ENCODE assay signal across 8 cellular contexts in genomic region chr1:37794372-37795339, GRCh38. TPM values are rescaled to one million over a fixed set of nuclear protein-coding genes. Genes with fewer than 3 reads are reported as not detected.
DNase-seq lines count a peak whose midpoint lies in the region; ATAC-seq and FAIRE-seq lines count a peak whose summit lies in the region.

No MANE protein-coding gene starts in this region.

- H3K9ac ChIP-seq in adipocyte (ENCODE audit: low read length), result no peak overlapping the region
- H3K9ac ChIP-seq in mesendoderm (ENCODE audit: low read length), result peak overlapping the region; percentile 56

- no peak for DNase-seq in activated CD4-positive, alpha-beta T cell treated with anti-CD3 and anti-CD28 coated beads for 36 hours
- no peak for DNase-seq in activated CD4-positive, alpha-beta T cell treated with anti-CD3 and anti-CD28 coated beads, Interleukin-2, amount 50 U/mL, for 1 hour
- DNase-seq in HTR-8/SVneo (ENCODE audit: insufficient read length, low spot score) (peak; percentile 34), adipocyte (ENCODE audit: low read depth) (peak; percentile 12), mesendoderm (peak; percentile 27)
- DNase-seq in stimulated activated CD4-positive, alpha-beta T cell treated with anti-CD3 and anti-CD28 coated beads, Interleukin-4, amount 100 ng/mL, for 4 hours, result no peak

- H3K4me3 ChIP-seq in adipocyte (ENCODE audit: low read length), result no peak overlapping the region
- peak overlapping the region; percentile 11 for H3K4me3 ChIP-seq in mesendoderm (ENCODE audit: low read length)

- FAIRE-seq in HTR-8/SVneo (lab: Jason Lieb, UNC), result no peak

- intact Hi-C loops in activated CD4-positive, alpha-beta T cell treated with anti-CD3 and anti-CD28 coated beads for 36 hours (cut with DNase I, micrococcal nuclease), result loop anchor here in 1 of 2 experiments (5.0 kb wide), 1 partner anchor 37 kb away; no protein-coding TSS in a partner anchor

- H3K79me1 ChIP-seq in mesendoderm (ENCODE audit: low read length), result no peaks in the 10 kb centered on the region

- H3K9me3 Mint-ChIP-seq in activated CD4-positive, alpha-beta T cell treated with anti-CD3 and anti-CD28 coated beads for 36 hours (ENCODE audit: low read depth), result no peaks in the 10 kb centered on the region

- H2BK120ac ChIP-seq in mesendoderm (ENCODE audit: low read depth, low read length), result no peak overlapping the region

- H3K23ac ChIP-seq in mesendoderm (ENCODE audit: low read length), result no peak overlapping the region

- ATAC-seq in activated CD4-positive, alpha-beta T cell treated with anti-CD3 and anti-CD28 coated beads for 36 hours, result no peak
- ATAC-seq in GM18861 (IDR thresholded peaks at IDR 0.05; ENCODE audit: unreplicated experiment), result no peak
- ATAC-seq in GM18858 (IDR thresholded peaks at IDR 0.05; ENCODE audit: unreplicated experiment), result no peak

- H3K4me1 Mint-ChIP-seq in activated CD4-positive, alpha-beta T cell treated with anti-CD3 and anti-CD28 coated beads for 36 hours, result peaks cover 14% of the 10 kb centered on the region

- peak overlapping the region; percentile 60 for H3K56ac ChIP-seq in mesendoderm (ENCODE audit: low read length)

- CTCF ChIA-PET in activated CD4-positive, alpha-beta T cell treated with anti-CD3 and anti-CD28 coated beads for 36 hours (lab: Charles Lee), result interaction anchor here (0.5 kb wide), 1 partner anchor 105 kb away, joined by 4 read pairs; a partner anchor contains a TSS

- H3K27ac Mint-ChIP-seq in activated CD4-positive, alpha-beta T cell treated with anti-CD3 and anti-CD28 coated beads for 36 hours, result no peak overlapping the region

- H3K27me3 Mint-ChIP-seq in activated CD4-positive, alpha-beta T cell treated with anti-CD3 and anti-CD28 coated beads for 36 hours, result peaks cover 24% of the 10 kb centered on the region

- H3K4me1 ChIP-seq in adipocyte (ENCODE audit: control insufficient read depth, insufficient read depth, low read length) (no peaks in the 10 kb centered on the region), mesendoderm (ENCODE audit: control insufficient read depth, low read depth, low read length) (peaks cover 2% of the 10 kb centered on the region)

- H3K36me3 ChIP-seq in adipocyte (ENCODE audit: control insufficient read depth, insufficient read depth, low read length, severe bottlenecking), result no peaks in the 10 kb centered on the region
- no peaks in the 10 kb centered on the region for H3K36me3 ChIP-seq in mesendoderm (ENCODE audit: control insufficient read depth, insufficient read depth, low read length)

- no peaks in the 10 kb centered on the region for H3K9me3 ChIP-seq in adipocyte (ENCODE audit: control insufficient read depth, low read length)

- H3K4me2 ChIP-seq in mesendoderm (ENCODE audit: low read length), result peak overlapping the region; percentile 50

- no CpG with 5 or more reads among the region's 59 CpGs for WGBS in mesendoderm (ENCODE audit: extremely low coverage, insufficient coverage, low lambda C conversion rate)

- H2BK15ac ChIP-seq in mesendoderm (replicated peaks; ENCODE audit: low read depth), result no peak overlapping the region

- H3K27me3 ChIP-seq in adipocyte (replicated peaks; ENCODE audit: control insufficient read depth, insufficient read depth, low read length) (peaks cover 30% of the 10 kb centered on the region), mesendoderm (ENCODE audit: insufficient read depth, low read length, poor library complexity) (no peaks in the 10 kb centered on the region)

- no peak overlapping the region for H2BK5ac ChIP-seq in mesendoderm (ENCODE audit: low read length)

- H2AK5ac ChIP-seq in mesendoderm (ENCODE audit: low read length), result no peak overlapping the region

- no peak overlapping the region for H4K5ac ChIP-seq in mesendoderm (ENCODE audit: low read length)

- POLR2A ChIA-PET in activated CD4-positive, alpha-beta T cell treated with anti-CD3 and anti-CD28 coated beads for 36 hours (lab: Charles Lee), result no interaction called here

- H3K18ac ChIP-seq in mesendoderm (ENCODE audit: low read length), result no peak overlapping the region

- H3K27ac ChIP-seq in mesendoderm (ENCODE audit: low read depth, low read length), result no peak overlapping the region

- H3K4me3 Mint-ChIP-seq in activated CD4-positive, alpha-beta T cell treated with anti-CD3 and anti-CD28 coated beads for 36 hours, result peak overlapping the region; percentile 60

- no peak overlapping the region for H4K8ac ChIP-seq in mesendoderm (ENCODE audit: low read depth, low read length)

- H3K4ac ChIP-seq in mesendoderm (ENCODE audit: low read depth, low read length), result no peak overlapping the region

- peaks cover 13% of the 10 kb centered on the region for H3K36me3 Mint-ChIP-seq in activated CD4-positive, alpha-beta T cell treated with anti-CD3 and anti-CD28 coated beads for 36 hours (ENCODE audit: low read depth)

- no peaks in the 10 kb centered on the region for H3K79me2 ChIP-seq in mesendoderm (ENCODE audit: control insufficient read depth, insufficient read depth, low read length)

RNA-seq across cellular contexts. Expression of gene MANEAL, which starts 1.0 kb away (rescaled TPM):
- 1 to 10 TPM; 1.0 TPM for total RNA-seq in activated CD4-positive, alpha-beta T cell treated with anti-CD3 and anti-CD28 coated beads for 36 hours
- 9.1 TPM for polyA plus RNA-seq in mesendoderm (2013, experiment 1 of 2)
- 9.3 TPM for polyA plus RNA-seq in mesendoderm (2013, experiment 2 of 2)

RNA-seq across cellular contexts. Expression of gene C1orf122, which starts 12.9 kb away (rescaled TPM):
- 10 to 100 TPM; 10.8 to 17.9 TPM for total RNA-seq in activated CD4-positive, alpha-beta T cell treated with anti-CD3 and anti-CD28 coated beads for 36 hours
- 44.9 TPM for polyA plus RNA-seq in mesendoderm (2013, experiment 1 of 2)
- polyA plus RNA-seq in mesendoderm (2013, experiment 2 of 2), result 42.7 TPM

RNA-seq across cellular contexts. Expression of gene YRDC, which starts 13.4 kb away (rescaled TPM):
- total RNA-seq in activated CD4-positive, alpha-beta T cell treated with anti-CD3 and anti-CD28 coated beads for 36 hours, result 10 to 100 TPM; 22.9 to 36.3 TPM
- polyA plus RNA-seq in mesendoderm (2013, experiment 1 of 2), result 35.2 TPM
- 36.1 TPM for polyA plus RNA-seq in mesendoderm (2013, experiment 2 of 2)

RNA-seq across cellular contexts. Expression of gene EPHA10, which starts 29.7 kb away (rescaled TPM):
- under 1 TPM; 0.43 to 0.51 TPM for total RNA-seq in activated CD4-positive, alpha-beta T cell treated with anti-CD3 and anti-CD28 coated beads for 36 hours
- polyA plus RNA-seq in mesendoderm (2013, experiment 1 of 2), result 0.07 TPM
- polyA plus RNA-seq in mesendoderm (2013, experiment 2 of 2), result 0.11 TPM

Comparison
In these comparisons a context has a peak if more than half of its experiments do, and no peak if none do; other contexts are left out.
1. DNase-seq: peak in HTR-8/SVneo (single experiment), adipocyte (single experiment) and mesendoderm (single experiment); none in activated CD4-positive, alpha-beta T cell treated with anti-CD3 and anti-CD28 coated beads for 36 hours (single experiment), activated CD4-positive, alpha-beta T cell treated with anti-CD3 and anti-CD28 coated beads, Interleukin-2, amount 50 U/mL, for 1 hour (single experiment) and stimulated activated CD4-positive, alpha-beta T cell treated with anti-CD3 and anti-CD28 coated beads, Interleukin-4, amount 100 ng/mL, for 4 hours (0 of 2).